Comparison of ENCODE assay signal across 15 cellular contexts in the genomic region with DNA sequence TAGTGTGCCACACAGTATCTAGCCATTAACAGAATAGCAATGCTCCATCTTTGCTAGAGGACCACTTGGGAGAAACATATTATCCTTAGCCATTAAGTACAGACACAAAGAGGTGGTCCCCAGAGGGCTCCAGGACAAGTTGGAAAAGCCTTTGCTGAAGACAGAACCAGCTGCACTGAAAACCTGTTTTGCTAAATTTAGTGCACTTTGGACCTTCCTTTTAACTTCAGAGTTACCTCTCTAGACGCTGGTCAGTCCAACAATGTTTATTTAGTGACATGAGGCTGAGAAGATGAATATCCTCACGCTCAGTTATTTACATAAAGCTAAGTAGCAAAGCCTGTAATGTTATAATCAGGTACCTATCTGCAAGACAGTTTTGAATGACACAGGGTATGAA.
DNase-seq lines count a peak whose midpoint lies in the region; ATAC-seq and TF ChIP-seq lines count a peak whose summit lies in the region.
"Had no signal": no experiment of that assay in that cellular context is flagged by ENCODE, and none has a peak within 500 bp of the region (broad histone marks: within the 10 kb centered on the region; RNA-seq: fewer than 3 reads in every experiment).

No MANE protein-coding gene starts in this region.

- no peak for TF ChIP-seq CTCF in SU-DHL-6 (IDR thresholded peaks at IDR 0.05; ENCODE audit: insufficient read depth, low read length, poor library complexity, severe bottlenecking)
- TF ChIP-seq CTCF in progenitor cell of endocrine pancreas (IDR thresholded peaks at IDR 0.05; ENCODE audit: unreplicated experiment) = no peak

- H3K36me3 Mint-ChIP-seq in progenitor cell of endocrine pancreas (ENCODE audit: insufficient read depth) = no peaks in the 10 kb centered on the region
- H3K36me3 Mint-ChIP-seq: activated naive CD8-positive, alpha-beta T cell treated with anti-CD3 and anti-CD28 coated beads, Interleukin-2, amount 10 ng/mL, durations not matched to agents 7 days and 5 days had no signal

- no peaks in the 10 kb centered on the region for H3K79me2 ChIP-seq in SU-DHL-6 (ENCODE audit: insufficient read depth, low read length)
- H3K79me2 ChIP-seq: parathyroid adenoma had no signal

- H3K27ac ChIP-seq in SU-DHL-6 (ENCODE audit: low read depth, low read length) = no peak overlapping the region
- H3K27ac ChIP-seq: parathyroid adenoma, SK-N-MC had no signal

- H3K4me3 ChIP-seq in SU-DHL-6 (ENCODE audit: insufficient read depth, low read length, poor library complexity, severe bottlenecking) = no peak overlapping the region
- H3K4me3 ChIP-seq: SK-N-MC had no signal

- peak overlapping the region; percentile 82 for H3K27ac Mint-ChIP-seq in progenitor cell of endocrine pancreas
- H3K27ac Mint-ChIP-seq: activated naive CD8-positive, alpha-beta T cell treated with anti-CD3 and anti-CD28 coated beads, Interleukin-2, amount 10 ng/mL, durations not matched to agents 7 days and 5 days had no signal

- H3K9ac ChIP-seq in SU-DHL-6 (ENCODE audit: low read length) = no peak overlapping the region
- H3K9ac ChIP-seq: parathyroid adenoma had no signal

- H2AFZ ChIP-seq in SU-DHL-6 (ENCODE audit: low read depth, low read length, severe bottlenecking) = no peak overlapping the region
- H2AFZ ChIP-seq: parathyroid adenoma had no signal

- DNase-seq in NCI-H526 (lab: John Stamatoyannopoulos, UW) = peak; percentile 4 to 19
- no peak for DNase-seq in NCI-H526 treated with DMSO at 0.1 percent for 48 hours (lab: John Stamatoyannopoulos, UW)
- DNase-seq in progenitor cell of endocrine pancreas (ENCODE audit: low spot score, unreplicated experiment) = no peak
- no peak for DNase-seq in stimulated activated naive CD8-positive, alpha-beta T cell treated with anti-CD3 and anti-CD28 coated beads, Interleukin-15, Interleukin-2, amounts not matched to agents 100 U/mL and 50 U/mL, for 24 hours
- no peak for DNase-seq in GM19238 (ENCODE audit: insufficient read length, low spot score)
- DNase-seq in DMS153 (lab: John Stamatoyannopoulos, UW) = no peak
- DNase-seq: activated CD8-positive, alpha-beta memory T cell treated with anti-CD3 and anti-CD28 coated beads, Interleukin-2, amount 50 U/mL, for 48 hours; activated naive CD8-positive, alpha-beta T cell treated with anti-CD3 and anti-CD28 coated beads, Interleukin-2, amount 10 ng/mL, durations not matched to agents 7 days and 5 days; NCI-H1092; NCI-H82; stimulated activated CD4-positive, alpha-beta T cell treated with anti-CD3 and anti-CD28 coated beads, Interleukin-1b, Interleukin-23, amount 100 ng/mL, for 48 hours had no signal

- H3K27me3 ChIP-seq in SU-DHL-6 (ENCODE audit: low read length) = no peaks in the 10 kb centered on the region

- H3K9me3 ChIP-seq in SU-DHL-6 (ENCODE audit: insufficient read depth, low read length) = no peaks in the 10 kb centered on the region

- H3K9me3 Mint-ChIP-seq in progenitor cell of endocrine pancreas (ENCODE audit: low read depth) = no peaks in the 10 kb centered on the region
- H3K9me3 Mint-ChIP-seq: activated naive CD8-positive, alpha-beta T cell treated with anti-CD3 and anti-CD28 coated beads, Interleukin-2, amount 10 ng/mL, durations not matched to agents 7 days and 5 days had no signal

- no peaks in the 10 kb centered on the region for H3K36me3 ChIP-seq in SU-DHL-6 (ENCODE audit: low read length)

- peak overlapping the region; percentile 7 for H3K4me3 Mint-ChIP-seq in progenitor cell of endocrine pancreas (ENCODE audit: low read depth)
- H3K4me3 Mint-ChIP-seq: activated naive CD8-positive, alpha-beta T cell treated with anti-CD3 and anti-CD28 coated beads, Interleukin-2, amount 10 ng/mL, durations not matched to agents 7 days and 5 days had no signal

- peak overlapping the region; percentile 21 for H3K4me2 ChIP-seq in SU-DHL-6 (ENCODE audit: low read depth, low read length, poor library complexity, severe bottlenecking)

- no peaks in the 10 kb centered on the region for H3K9me2 ChIP-seq in SU-DHL-6 (replicated peaks; ENCODE audit: insufficient read depth, low read length)

- ATAC-seq in HG02610 (IDR thresholded peaks at IDR 0.05; ENCODE audit: unreplicated experiment) = peak; percentile 9
- no peak for ATAC-seq in stimulated activated naive CD8-positive, alpha-beta T cell treated with anti-CD3 and anti-CD28 coated beads, Interleukin-15, Interleukin-2, amounts not matched to agents 100 U/mL and 50 U/mL, for 24 hours

- peaks cover 7% of the 10 kb centered on the region for H3F3A ChIP-seq in SU-DHL-6 (ENCODE audit: insufficient read depth)

- H4K20me1 ChIP-seq in SU-DHL-6 (ENCODE audit: low read depth, low read length) = no peaks in the 10 kb centered on the region

- H3K27me3 Mint-ChIP-seq in progenitor cell of endocrine pancreas = no peaks in the 10 kb centered on the region
- H3K27me3 Mint-ChIP-seq: activated naive CD8-positive, alpha-beta T cell treated with anti-CD3 and anti-CD28 coated beads, Interleukin-2, amount 10 ng/mL, durations not matched to agents 7 days and 5 days had no signal

- H3K4me1 Mint-ChIP-seq in progenitor cell of endocrine pancreas (ENCODE audit: low read depth) = peaks cover 49% of the 10 kb centered on the region

Comparison
In these comparisons a context has a peak if more than half of its experiments do, and no peak if none do; other contexts are left out.
1. DNase-seq: peak in NCI-H526 (2 of 2); none in NCI-H526 treated with DMSO at 0.1 percent for 48 hours (single experiment), progenitor cell of endocrine pancreas (single experiment), stimulated activated naive CD8-positive, alpha-beta T cell treated with anti-CD3 and anti-CD28 coated beads, Interleukin-15, Interleukin-2, amounts not matched to agents 100 U/mL and 50 U/mL, for 24 hours (single experiment), GM19238 (single experiment) and DMS153 (single experiment).